9 cellular contexts compared by ENCODE assay signal in genomic region chr2:239035361-239035814, GRCh38.
DNase-seq lines count a peak whose midpoint lies in the region; ATAC-seq, FAIRE-seq and TF ChIP-seq lines count a peak whose summit lies in the region.
"Had no signal": no experiment of that assay in that cellular context is flagged by ENCODE, and none has a peak within 500 bp of the region (broad histone marks: within the 10 kb centered on the region; RNA-seq: fewer than 3 reads in every experiment).

No MANE protein-coding gene starts in this region.

- TF ChIP-seq POLR2A in H1 (IDR thresholded peaks at IDR 0.05; ENCODE audit: control extremely low read depth in 1 of 2, low read depth in 2 of 2, low read length in 2 of 2): no peak

- H3K9me3 ChIP-seq in H1 (ENCODE audit: insufficient read depth in 2 of 2, low read depth in 1 of 2, low read length in 1 of 2): no peaks in the 10 kb centered on the region
- H3K9me3 ChIP-seq: SJSA1 had no signal

- H3K27ac Mint-ChIP-seq in naive B cell: no peak overlapping the region
- no peak overlapping the region for H3K27ac Mint-ChIP-seq in stimulated activated effector memory CD8-positive, alpha-beta T cell treated with anti-CD3 and anti-CD28 coated beads, Interleukin-12 subunit alpha, Interleukin-12 subunit beta, amount 100 ng/mL, for 72 hours

- H4K20me1 ChIP-seq in H1 (replicated peaks in 1 of 2; ENCODE audit: control insufficient read depth in 1 of 2, insufficient read depth in 2 of 2, low read length in 2 of 2): no peaks in the 10 kb centered on the region

- peak overlapping the region; percentile 44; the same call in 1 of the 2 replicates for H2AFZ ChIP-seq in H1 (ENCODE audit: low read length)

- no peak overlapping the region for H4K8ac ChIP-seq in H1 (ENCODE audit: extremely low read depth, insufficient read depth, low read length)

- H2AK5ac ChIP-seq in H1 (ENCODE audit: low read depth, low read length): no peak overlapping the region

- WGBS in H1 (ENCODE audit: extremely low coverage in 1 of 2, insufficient coverage in 1 of 2, insufficient read length in 1 of 2, insufficient replicate concordance in 2 of 2, low coverage in 1 of 2, low lambda C conversion rate in 2 of 2, missing lambda C conversion rate in 1 of 2), 2 experiments: 79% methylated on average over 12 of the region's 29 CpGs; no CpG with 5 or more reads in 1 of the 2 experiments

- no peak overlapping the region for H2BK12ac ChIP-seq in H1 (ENCODE audit: low read depth, low read length)

- H3K4me3 ChIP-seq in LNCaP clone FGC (ENCODE audit: low read depth, low read length) (no peak overlapping the region), H1 (ENCODE audit: extremely low read depth in 1 of 4, insufficient read depth in 2 of 4, low read depth in 3 of 4, low read length in 4 of 4) (no peak overlapping the region)
- H3K4me3 ChIP-seq: SJSA1 had no signal

- peaks cover 0 to 4% (median 0%) of the 10 kb centered on the region in 4 experiments; a peak in 2 of 7 replicates for H3K4me1 ChIP-seq in H1 (replicated peaks in 1 of 4; ENCODE audit: control insufficient read depth in 3 of 4, insufficient read depth in 4 of 4, low read length in 3 of 4)
- H3K4me1 ChIP-seq: SJSA1 had no signal

- peaks cover 9 to 20% (median 11%) of the 10 kb centered on the region in 3 donors for H3K27me3 Mint-ChIP-seq in naive B cell

- H3K79me1 ChIP-seq in H1 (ENCODE audit: low read depth, low read length): no peaks in the 10 kb centered on the region

- no peak overlapping the region for H3K18ac ChIP-seq in H1 (ENCODE audit: extremely low read depth, low read length)

- peak overlapping the region in 1 of 2 experiments; percentile 28; a peak in 2 of 4 replicates for H3K4me2 ChIP-seq in H1 (ENCODE audit: insufficient read depth in 1 of 2, low read depth in 2 of 2, low read length in 2 of 2)

- ATAC-seq in naive B cell (ENCODE audit: low read depth in 2 of 2) (peak; percentile 55 to 73), HG02938 (IDR thresholded peaks at IDR 0.05; ENCODE audit: unreplicated experiment) (no peak), GM18870 (IDR thresholded peaks at IDR 0.05; ENCODE audit: unreplicated experiment) (no peak)
- ATAC-seq in stimulated activated effector memory CD8-positive, alpha-beta T cell treated with anti-CD3 and anti-CD28 coated beads, Interleukin-12 subunit alpha, Interleukin-12 subunit beta, amount 100 ng/mL, for 72 hours: peak; percentile 72

- H3K23ac ChIP-seq in H1 (ENCODE audit: insufficient read length): no peak overlapping the region

- no peaks in the 10 kb centered on the region for H3K27me3 ChIP-seq in H1 (replicated peaks in 1 of 4; ENCODE audit: control insufficient read depth in 3 of 4, extremely low read depth in 1 of 4, insufficient read depth in 3 of 4, low read length in 3 of 4)

- DNase-seq in GM10266 (ENCODE audit: extremely low spot score) (peak; percentile 93), LNCaP clone FGC (ENCODE audit: low read depth) (no peak), H1 (ENCODE audit: low read depth in 1 of 2, low spot score in 2 of 2) (peak in 1 of 2 experiments; percentile 96), naive B cell (peak; percentile 39)
- peak; percentile 16 to 19 for DNase-seq in activated CD8-positive, alpha-beta memory T cell treated with anti-CD3 and anti-CD28 coated beads for 4 hours (ENCODE audit: low read depth in 2 of 2)
- DNase-seq in stimulated activated effector memory CD8-positive, alpha-beta T cell treated with anti-CD3 and anti-CD28 coated beads, Interleukin-12 subunit alpha, Interleukin-12 subunit beta, amount 100 ng/mL, for 72 hours (ENCODE audit: low spot score in 2 of 2): peak; percentile 75 to 84

- no peaks in the 10 kb centered on the region for H3K9me3 Mint-ChIP-seq in naive B cell
- H3K9me3 Mint-ChIP-seq in stimulated activated effector memory CD8-positive, alpha-beta T cell treated with anti-CD3 and anti-CD28 coated beads, Interleukin-12 subunit alpha, Interleukin-12 subunit beta, amount 100 ng/mL, for 72 hours: no peaks in the 10 kb centered on the region

- no peak overlapping the region for H2BK5ac ChIP-seq in H1 (ENCODE audit: low read depth, low read length)

- no peak overlapping the region for H3K4ac ChIP-seq in H1 (replicated peaks; ENCODE audit: insufficient read length, low read depth, low read length)

- H3K79me2 ChIP-seq in H1 (ENCODE audit: control insufficient read depth in 1 of 2, insufficient read depth in 2 of 2, low read length in 2 of 2): no peaks in the 10 kb centered on the region

- CTCF ChIA-PET in H1 (lab: Charles Lee; ENCODE audit: partially characterized antibody): no interaction called here

- no peaks in the 10 kb centered on the region for H3K4me1 Mint-ChIP-seq in naive B cell
- H3K4me1 Mint-ChIP-seq in stimulated activated effector memory CD8-positive, alpha-beta T cell treated with anti-CD3 and anti-CD28 coated beads, Interleukin-12 subunit alpha, Interleukin-12 subunit beta, amount 100 ng/mL, for 72 hours: no peaks in the 10 kb centered on the region

- no peak overlapping the region for H3K56ac ChIP-seq in H1 (replicated peaks; ENCODE audit: insufficient read length, low read depth, low read length)

- no peak overlapping the region for H4K91ac ChIP-seq in H1 (replicated peaks; ENCODE audit: insufficient read length, low read length)

- TF ChIP-seq CTCF in GM10266 (IDR thresholded peaks at IDR 0.05; ENCODE audit: control insufficient read depth, insufficient read depth, low read depth, missing control alignments) (peak; percentile 84), LNCaP clone FGC (IDR thresholded peaks at IDR 0.05; ENCODE audit: control insufficient read depth, extremely low read depth, insufficient read depth) (peak; percentile 81), H1 (IDR thresholded peaks at IDR 0.05; ENCODE audit: control extremely low read depth in 1 of 3, insufficient read depth in 1 of 3, low read depth in 1 of 3, low read length in 3 of 3) (peak; percentile 71 to 92 (median 71))

- H2BK20ac ChIP-seq in H1 (ENCODE audit: low read length): no peak overlapping the region

- no peak overlapping the region for H4K5ac ChIP-seq in H1 (ENCODE audit: insufficient read length, low read depth, low read length)

- H3K9ac ChIP-seq in H1 (replicated peaks in 1 of 4; ENCODE audit: extremely low read depth in 1 of 4, low read depth in 3 of 4, low read length in 3 of 4): no peak overlapping the region

- no peak overlapping the region for H3K14ac ChIP-seq in H1 (ENCODE audit: insufficient read length)

- TF ChIP-seq EP300 in H1 (IDR thresholded peaks at IDR 0.05; ENCODE audit: borderline replicate concordance in 1 of 2, low read depth in 2 of 2, low read length in 2 of 2): no peak

- POLR2A ChIA-PET in H1 (lab: Charles Lee; ENCODE audit: partially characterized antibody): no interaction called here

- H3K36me3 ChIP-seq in H1 (ENCODE audit: control insufficient read depth in 2 of 4, insufficient read depth in 4 of 4, low read length in 3 of 4): no peaks in the 10 kb centered on the region
- H3K36me3 ChIP-seq: SJSA1 had no signal

- FAIRE-seq in H1 (lab: Jason Lieb, UNC): no peak

- no peaks in the 10 kb centered on the region for H3K36me3 Mint-ChIP-seq in naive B cell
- H3K36me3 Mint-ChIP-seq in stimulated activated effector memory CD8-positive, alpha-beta T cell treated with anti-CD3 and anti-CD28 coated beads, Interleukin-12 subunit alpha, Interleukin-12 subunit beta, amount 100 ng/mL, for 72 hours: no peaks in the 10 kb centered on the region

- peak; percentile 73 to 78 for TF ChIP-seq RAD21 in H1 (IDR thresholded peaks at IDR 0.05 in 1 of 2, conservative IDR thresholded peaks at IDR 0.05 in 1 of 2; ENCODE audit: low read depth in 2 of 2, low read length in 2 of 2)

- H2BK120ac ChIP-seq in H1 (replicated peaks; ENCODE audit: low read depth, low read length): no peak overlapping the region

- no peak overlapping the region for H3K4me3 Mint-ChIP-seq in naive B cell
- no peak overlapping the region for H3K4me3 Mint-ChIP-seq in stimulated activated effector memory CD8-positive, alpha-beta T cell treated with anti-CD3 and anti-CD28 coated beads, Interleukin-12 subunit alpha, Interleukin-12 subunit beta, amount 100 ng/mL, for 72 hours

- H3K27ac ChIP-seq in H1 (ENCODE audit: low read depth, low read length): no peak overlapping the region
- H3K27ac ChIP-seq: SJSA1 had no signal

- no peak overlapping the region for H2BK15ac ChIP-seq in H1 (ENCODE audit: low read length)

- no peaks in the 10 kb centered on the region for H3K23me2 ChIP-seq in H1 (ENCODE audit: low read depth, low read length)

TF ChIP-seq in H1, 55 proteins besides CTCF, POLR2A, EP300 and RAD21:
- TF ChIP-seq RXRA (IDR thresholded peaks at IDR 0.05; ENCODE audit: insufficient read depth, low read depth, low read length): no peak

Comparison
In these comparisons a context has a peak if more than half of its experiments do, and no peak if none do; other contexts are left out.
1. ATAC-seq: peak in naive B cell (2 of 2) and stimulated activated effector memory CD8-positive, alpha-beta T cell treated with anti-CD3 and anti-CD28 coated beads, Interleukin-12 subunit alpha, Interleukin-12 subunit beta, amount 100 ng/mL, for 72 hours (single experiment); none in HG02938 (single experiment) and GM18870 (single experiment).
2. Peak in every context shown above with its lines, with median percentiles within 50 percentile points of each other: CTCF ChIP-seq.